In the genomic region with DNA sequence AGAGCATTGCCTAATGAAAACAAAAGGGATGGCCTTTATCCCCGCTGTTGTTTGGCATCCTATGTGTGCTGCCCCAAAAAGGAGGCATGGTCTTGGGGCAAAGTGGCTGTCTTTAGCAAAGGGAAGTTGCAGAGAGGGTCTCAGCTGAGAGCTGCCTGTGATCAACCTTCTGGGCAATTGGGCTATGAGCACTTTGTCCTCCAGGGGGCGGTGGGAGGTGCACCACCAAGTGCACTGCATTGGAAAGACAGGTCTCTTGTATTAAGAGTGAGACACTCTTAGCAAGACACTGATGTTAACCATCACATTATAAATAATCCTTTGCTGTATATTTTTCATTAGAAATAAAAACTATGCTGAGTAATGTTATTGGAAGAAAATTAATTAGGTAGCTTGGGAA, we compare ENCODE assay signal across 9 cellular contexts.
DNase-seq lines count a peak whose midpoint lies in the region; ATAC-seq, FAIRE-seq and TF ChIP-seq lines count a peak whose summit lies in the region.
"Had no signal": no experiment of that assay in that cellular context is flagged by ENCODE, and none has a peak within 500 bp of the region (broad histone marks: within the 10 kb centered on the region; RNA-seq: fewer than 3 reads in every experiment).

No MANE protein-coding gene starts in this region.

- FAIRE-seq in bronchial epithelial cell (lab: Jason Lieb, UNC) (no peak), GM12891 (lab: Jason Lieb, UNC) (no peak)

- no peaks in the 10 kb centered on the region for H3K36me3 ChIP-seq in bronchial epithelial cell (ENCODE audit: control insufficient read depth, insufficient read depth, low read length)
- H3K36me3 ChIP-seq: BLaER1 had no signal

- POLR2A ChIA-PET in activated CD4-positive, alpha-beta T cell treated with anti-CD3 and anti-CD28 coated beads for 36 hours (lab: Charles Lee) = no interaction called here

- DNase-seq in activated CD4-positive, alpha-beta T cell treated with anti-CD3 and anti-CD28 coated beads for 36 hours = peak; percentile 38
- no peak for DNase-seq in activated CD4-positive, alpha-beta T cell treated with anti-CD3 and anti-CD28 coated beads for 4 hours
- DNase-seq in NB4 (ENCODE audit: low read depth) = peak; percentile 57
- DNase-seq in bronchial epithelial cell (ENCODE audit: low read depth) = peak; percentile 20
- peak; percentile 45 for DNase-seq in progenitor cell of endocrine pancreas (ENCODE audit: low spot score, unreplicated experiment)
- DNase-seq in GM12891 (ENCODE audit: insufficient read length, low spot score) = no peak

- H3K4me1 Mint-ChIP-seq in activated CD4-positive, alpha-beta T cell treated with anti-CD3 and anti-CD28 coated beads for 36 hours = no peaks in the 10 kb centered on the region
- peaks cover 2% of the 10 kb centered on the region for H3K4me1 Mint-ChIP-seq in progenitor cell of endocrine pancreas (ENCODE audit: low read depth)

- H3K4me3 ChIP-seq in NB4 (ENCODE audit: low read depth, low read length) = no peak overlapping the region
- no peak overlapping the region for H3K4me3 ChIP-seq in bronchial epithelial cell (ENCODE audit: low read depth, low read length)
- H3K4me3 ChIP-seq: BLaER1 had no signal

- TF ChIP-seq CTCF in NB4 (IDR thresholded peaks at IDR 0.05; ENCODE audit: low read depth, low read length) = peak; percentile 98
- peak; percentile 64 for TF ChIP-seq CTCF in bronchial epithelial cell (IDR thresholded peaks at IDR 0.05; ENCODE audit: insufficient read depth, low read length, severe bottlenecking)
- TF ChIP-seq CTCF in progenitor cell of endocrine pancreas (IDR thresholded peaks at IDR 0.05; ENCODE audit: unreplicated experiment) = peak; percentile 81

- no peaks in the 10 kb centered on the region for H3K27me3 Mint-ChIP-seq in activated CD4-positive, alpha-beta T cell treated with anti-CD3 and anti-CD28 coated beads for 36 hours
- no peaks in the 10 kb centered on the region for H3K27me3 Mint-ChIP-seq in progenitor cell of endocrine pancreas

- intact Hi-C loops in activated CD4-positive, alpha-beta T cell treated with anti-CD3 and anti-CD28 coated beads for 36 hours (cut with DNase I, micrococcal nuclease) = no loop called here

- no peak overlapping the region for H3K27ac Mint-ChIP-seq in activated CD4-positive, alpha-beta T cell treated with anti-CD3 and anti-CD28 coated beads for 36 hours
- peak overlapping the region; percentile 52 for H3K27ac Mint-ChIP-seq in progenitor cell of endocrine pancreas

- H3K27me3 ChIP-seq in bronchial epithelial cell (ENCODE audit: control insufficient read depth, insufficient read depth, low read length) = no peaks in the 10 kb centered on the region
- H3K27me3 ChIP-seq: BLaER1 had no signal

- ATAC-seq in activated CD4-positive, alpha-beta T cell treated with anti-CD3 and anti-CD28 coated beads for 36 hours = no peak
- ATAC-seq in GM19023 (IDR thresholded peaks at IDR 0.05; ENCODE audit: unreplicated experiment) = no peak
- ATAC-seq in GM21737 (IDR thresholded peaks at IDR 0.05; ENCODE audit: unreplicated experiment) = no peak

- H3K9me3 Mint-ChIP-seq in activated CD4-positive, alpha-beta T cell treated with anti-CD3 and anti-CD28 coated beads for 36 hours (ENCODE audit: low read depth) = peaks cover 10% of the 10 kb centered on the region
- H3K9me3 Mint-ChIP-seq in progenitor cell of endocrine pancreas (ENCODE audit: low read depth) = peaks cover 6% of the 10 kb centered on the region

- no peak overlapping the region for H3K4me3 Mint-ChIP-seq in activated CD4-positive, alpha-beta T cell treated with anti-CD3 and anti-CD28 coated beads for 36 hours
- H3K4me3 Mint-ChIP-seq in progenitor cell of endocrine pancreas (ENCODE audit: low read depth) = no peak overlapping the region

- H3K36me3 Mint-ChIP-seq in activated CD4-positive, alpha-beta T cell treated with anti-CD3 and anti-CD28 coated beads for 36 hours (ENCODE audit: low read depth) = no peaks in the 10 kb centered on the region
- H3K36me3 Mint-ChIP-seq in progenitor cell of endocrine pancreas (ENCODE audit: insufficient read depth) = no peaks in the 10 kb centered on the region

- CTCF ChIA-PET in activated CD4-positive, alpha-beta T cell treated with anti-CD3 and anti-CD28 coated beads for 36 hours (lab: Charles Lee) = no interaction called here

- TF ChIP-seq POLR2A in NB4 (IDR thresholded peaks at IDR 0.05; ENCODE audit: extremely low read depth, insufficient read length) (no peak), GM12891 (IDR thresholded peaks at IDR 0.05; ENCODE audit: low read depth, low read length) (no peak)

TF ChIP-seq in GM12891, 5 proteins besides CTCF, POLR2A, EP300 and RAD21:
- TF ChIP-seq TAF1 (IDR thresholded peaks at IDR 0.05; ENCODE audit: low read depth, low read length) = no peak
TF ChIP-seq in GM12891: peak in this region for 0.

Comparison
In these comparisons a context has a peak if more than half of its experiments do, and no peak if none do; other contexts are left out.
1. DNase-seq: peak in activated CD4-positive, alpha-beta T cell treated with anti-CD3 and anti-CD28 coated beads for 36 hours (single experiment), NB4 (single experiment), bronchial epithelial cell (single experiment) and progenitor cell of endocrine pancreas (single experiment); none in activated CD4-positive, alpha-beta T cell treated with anti-CD3 and anti-CD28 coated beads for 4 hours (0 of 2) and GM12891 (single experiment).
2. Peak in every context shown above with its lines, with median percentiles within 50 percentile points of each other: CTCF ChIP-seq.